Comparison of ENCODE assay signal across 10 cellular contexts in the genomic region with DNA sequence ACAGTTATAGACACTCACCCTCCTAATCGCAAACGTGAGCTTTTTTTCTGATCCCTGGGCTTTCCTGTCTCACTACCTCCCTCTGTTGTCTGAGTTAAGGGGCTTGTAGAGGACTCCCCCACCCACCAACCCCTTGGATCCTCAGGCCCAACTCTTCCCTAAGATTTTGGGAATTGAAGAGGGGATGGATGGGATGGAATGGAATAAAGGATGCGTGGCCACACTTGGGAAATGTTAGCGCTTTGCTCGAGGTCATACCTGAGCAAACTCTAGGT. TPM values are rescaled to one million over a fixed set of nuclear protein-coding genes. Genes with fewer than 3 reads are reported as not detected.
DNase-seq lines count a peak whose midpoint lies in the region; ATAC-seq and TF ChIP-seq lines count a peak whose summit lies in the region.
"Had no signal": no experiment of that assay in that cellular context is flagged by ENCODE, and none has a peak within 500 bp of the region (broad histone marks: within the 10 kb centered on the region; RNA-seq: fewer than 3 reads in every experiment).

No MANE protein-coding gene starts in this region.

- H3K4me3 ChIP-seq in cardiac muscle cell (peak overlapping the region; percentile 65), SU-DHL-6 (ENCODE audit: insufficient read depth, low read length, poor library complexity, severe bottlenecking) (peak overlapping the region; percentile 94), iPS-15b (ENCODE audit: low read depth, low read length) (peak overlapping the region; percentile 76), urinary bladder (ENCODE audit: low read depth, low read length) (peak overlapping the region; percentile 57)

- no peaks in the 10 kb centered on the region for H3K4me1 ChIP-seq in cardiac muscle cell (ENCODE audit: low read depth)
- H3K4me1 ChIP-seq in iPS-15b (ENCODE audit: control insufficient read depth, insufficient read depth, low read length), result peaks cover 4% of the 10 kb centered on the region
- H3K4me1 ChIP-seq in urinary bladder (ENCODE audit: insufficient read depth), result no peaks in the 10 kb centered on the region

- intact Hi-C loops in cardiac septum (cut with DNase I), result no loop called here

- TF ChIP-seq CTCF in cardiac muscle cell (IDR thresholded peaks at IDR 0.05; ENCODE audit: low read depth, low read length) (no peak), SU-DHL-6 (IDR thresholded peaks at IDR 0.05; ENCODE audit: insufficient read depth, low read length, poor library complexity, severe bottlenecking) (no peak), GM13977 (IDR thresholded peaks at IDR 0.05; ENCODE audit: extremely low read depth, insufficient read depth, missing control alignments) (no peak)

- peaks cover 11% of the 10 kb centered on the region; the same call in 1 of the 2 replicates for H3K79me2 ChIP-seq in SU-DHL-6 (ENCODE audit: insufficient read depth, low read length)

- no peaks in the 10 kb centered on the region for H3F3A ChIP-seq in SU-DHL-6 (ENCODE audit: insufficient read depth)

- peak in 1 of 2 donors; percentile 8 for DNase-seq in cardiac muscle cell (ENCODE audit: low read depth in 1 of 2, low spot score in 1 of 2)
- no peak for DNase-seq in cardiac septum (ENCODE audit: low spot score)
- DNase-seq in GM13977 (ENCODE audit: low spot score), result no peak
- DNase-seq in activated CD4-positive, CD25-positive, alpha-beta regulatory T cell (lab: John Stamatoyannopoulos, UW), result no peak
- DNase-seq: GDM1 had no signal

- peak overlapping the region; percentile 55 for H3K4me2 ChIP-seq in SU-DHL-6 (ENCODE audit: low read depth, low read length, poor library complexity, severe bottlenecking)

- no peak for ATAC-seq in HG02973 (IDR thresholded peaks at IDR 0.05; ENCODE audit: unreplicated experiment)
- ATAC-seq: HCT116 had no signal

- H2AFZ ChIP-seq in SU-DHL-6 (ENCODE audit: low read depth, low read length, severe bottlenecking), result no peak overlapping the region

- H3K27ac ChIP-seq in cardiac muscle cell (no peak overlapping the region), SU-DHL-6 (ENCODE audit: low read depth, low read length) (no peak overlapping the region), urinary bladder (ENCODE audit: low read depth) (no peak overlapping the region)

- H3K27me3 ChIP-seq in cardiac muscle cell (peaks cover 26% of the 10 kb centered on the region), SU-DHL-6 (ENCODE audit: low read length) (no peaks in the 10 kb centered on the region), iPS-15b (ENCODE audit: control insufficient read depth, insufficient read depth, low read length) (peaks cover 16% of the 10 kb centered on the region)

- H4K20me1 ChIP-seq in SU-DHL-6 (ENCODE audit: low read depth, low read length), result no peaks in the 10 kb centered on the region

- in situ Hi-C loops in GM13977 (cut with MboI; ENCODE audit: low pct_unique_long_range_greater_than_20kb, low sequenced_read_pairs, unreplicated experiment), result no loop called here

- H3K9ac ChIP-seq in SU-DHL-6 (ENCODE audit: low read length), result peak overlapping the region; percentile 83; the same call in 1 of the 2 replicates
- H3K9ac ChIP-seq in iPS-15b (ENCODE audit: low read depth, low read length), result peak overlapping the region; percentile 8

- H3K9me2 ChIP-seq in SU-DHL-6 (replicated peaks; ENCODE audit: insufficient read depth, low read length), result no peaks in the 10 kb centered on the region

- no peaks in the 10 kb centered on the region for H3K36me3 ChIP-seq in cardiac muscle cell
- H3K36me3 ChIP-seq in SU-DHL-6 (ENCODE audit: low read length), result no peaks in the 10 kb centered on the region
- H3K36me3 ChIP-seq in iPS-15b (ENCODE audit: control insufficient read depth, insufficient read depth, low read length), result no peaks in the 10 kb centered on the region
- no peaks in the 10 kb centered on the region for H3K36me3 ChIP-seq in urinary bladder (ENCODE audit: insufficient read depth)

- WGBS in urinary bladder, result 22% methylated on average over 5 of the region's 5 CpGs

- H3K9me3 ChIP-seq in cardiac muscle cell (ENCODE audit: low read depth) (no peaks in the 10 kb centered on the region), SU-DHL-6 (ENCODE audit: insufficient read depth, low read length) (no peaks in the 10 kb centered on the region), iPS-15b (ENCODE audit: control insufficient read depth, insufficient read depth, low read length) (no peaks in the 10 kb centered on the region)

RNA-seq across cellular contexts. Expression of gene CNKSR2, which starts 1.5 kb away (rescaled TPM):
- total RNA-seq in cardiac muscle cell (24.4 and 25.3 TPM in 2 replicates), cardiac septum (1.00 TPM), urinary bladder (16.1 TPM)
- polyA plus RNA-seq in cardiac muscle cell (1.5 and 3.7 TPM in 2 replicates), urinary bladder (1.2 TPM)
